14 cellular contexts compared by ENCODE assay signal in the genomic region with DNA sequence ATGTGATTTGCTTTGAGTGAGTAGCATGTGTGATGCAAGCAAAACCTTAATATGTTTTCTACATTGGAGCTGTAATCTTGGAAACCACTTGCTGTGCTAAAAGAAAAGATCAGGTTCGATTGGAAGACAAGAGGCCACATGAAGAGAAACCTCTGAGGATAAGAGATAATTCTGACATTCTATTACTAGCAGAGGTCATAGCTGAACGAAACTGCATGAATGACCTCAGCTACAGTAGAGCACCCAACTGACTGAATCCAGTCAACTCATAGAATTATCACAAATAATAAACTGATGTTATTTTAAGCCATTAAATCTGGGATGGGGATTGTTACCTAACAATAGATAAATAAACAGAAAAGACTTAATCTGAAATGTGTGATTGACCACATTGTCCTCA.
"Had no signal": no experiment of that assay in that cellular context is flagged by ENCODE, and none has a peak within 500 bp of the region (broad histone marks: within the 10 kb centered on the region; RNA-seq: fewer than 3 reads in every experiment).

No MANE protein-coding gene starts in this region.

- H3K9me3 ChIP-seq: pancreas, thoracic aorta, upper lobe of right lung had no signal

- H3K27ac ChIP-seq: pancreas, thoracic aorta, upper lobe of right lung had no signal

- H3K36me3 ChIP-seq: pancreas, thoracic aorta, upper lobe of right lung had no signal

- ATAC-seq: naive thymus-derived CD8-positive, alpha-beta T cell; pancreas; stimulated activated effector memory CD8-positive, alpha-beta T cell treated with anti-CD3 and anti-CD28 coated beads, Interleukin-12 subunit alpha, Interleukin-12 subunit beta, amount 100 ng/mL, for 72 hours; upper lobe of right lung had no signal

- H3K27me3 ChIP-seq: pancreas, upper lobe of right lung had no signal

- H3K4me3 ChIP-seq: lung, pancreas, thoracic aorta, upper lobe of right lung had no signal

- DNase-seq: activated CD4-positive, alpha-beta T cell treated with anti-CD3 and anti-CD28 coated beads, Interleukin-2, amount 50 U/mL, for 48 hours; activated CD4-positive, CD25-positive, alpha-beta regulatory T cell treated with anti-CD3 and anti-CD28 coated beads, Interleukin-2, amount 50 U/mL, for 72 hours; activated naive CD4-positive, alpha-beta T cell treated with anti-CD3 and anti-CD28 coated beads for 36 hours; erythroblast; hypothalamus; naive thymus-derived CD8-positive, alpha-beta T cell; pancreas; stimulated activated CD4-positive, alpha-beta T cell treated with anti-CD3 and anti-CD28 coated beads, Interleukin-12 subunit alpha, Interleukin-12 subunit beta, amount 100 ng/mL, for 4 hours; stimulated activated CD4-positive, alpha-beta T cell treated with anti-CD3 and anti-CD28 coated beads, Interleukin-2, amount 100 ng/mL, for 24 hours; T1000; upper lobe of right lung had no signal
